In genomic region chr2:72915907-72916742, GRCh38 we compare ENCODE assay signal across 9 cellular contexts. TPM values are rescaled to one million over a fixed set of nuclear protein-coding genes. Genes with fewer than 3 reads are reported as not detected.
DNase-seq lines count a peak whose midpoint lies in the region; ATAC-seq and TF ChIP-seq lines count a peak whose summit lies in the region.
"Had no signal": no experiment of that assay in that cellular context is flagged by ENCODE, and none has a peak within 500 bp of the region (broad histone marks: within the 10 kb centered on the region; RNA-seq: fewer than 3 reads in every experiment).

No MANE protein-coding gene starts in this region.

- peaks cover 88% of the 10 kb centered on the region for H3K27me3 ChIP-seq in DOHH2 (ENCODE audit: control insufficient read depth, low read length)
- H3K27me3 ChIP-seq in mucosa of rectum (ENCODE audit: control insufficient read depth in 2 of 2, insufficient read depth in 2 of 2, low read length in 2 of 2) = peaks cover 74 to 78% of the 10 kb centered on the region in 2 donors

- H3F3A ChIP-seq in DOHH2 (ENCODE audit: control insufficient read depth, insufficient read depth) = no peaks in the 10 kb centered on the region

- no peaks in the 10 kb centered on the region for H3K36me3 ChIP-seq in DOHH2 (ENCODE audit: control insufficient read depth, low read length)
- no peaks in the 10 kb centered on the region for H3K36me3 ChIP-seq in mucosa of rectum (ENCODE audit: control insufficient read depth in 2 of 2, insufficient read depth in 2 of 2, low read length in 2 of 2)
- H3K36me3 ChIP-seq in urinary bladder (ENCODE audit: insufficient read depth) = no peaks in the 10 kb centered on the region

- H3K79me2 ChIP-seq in DOHH2 (ENCODE audit: control insufficient read depth, low read length) = no peaks in the 10 kb centered on the region

- ATAC-seq in GM19467 (IDR thresholded peaks at IDR 0.05; ENCODE audit: unreplicated experiment) = peak; percentile 43
- ATAC-seq in HG03520 (IDR thresholded peaks at IDR 0.05; ENCODE audit: unreplicated experiment) = peak; percentile 65
- peak; percentile 58 for ATAC-seq in effector memory CD8-positive, alpha-beta T cell (replicated peaks)

- H3K27ac ChIP-seq in DOHH2 (ENCODE audit: low read depth, low read length) = no peak overlapping the region
- no peak overlapping the region for H3K27ac ChIP-seq in mucosa of rectum (ENCODE audit: low read depth in 2 of 2, low read length in 2 of 2)
- no peak overlapping the region for H3K27ac ChIP-seq in urinary bladder (ENCODE audit: low read depth)

- H3K36me3 Mint-ChIP-seq in effector memory CD8-positive, alpha-beta T cell (ENCODE audit: insufficient read depth) = peaks cover 6% of the 10 kb centered on the region

- no peaks in the 10 kb centered on the region for H3K9me2 ChIP-seq in DOHH2 (replicated peaks; ENCODE audit: control insufficient read depth, low read length)

- H3K27me3 Mint-ChIP-seq in effector memory CD8-positive, alpha-beta T cell = peaks cover 72 to 92% of the 10 kb centered on the region in 2 donors

- H3K4me1 ChIP-seq in DOHH2 (ENCODE audit: control insufficient read depth, low read length) (peaks cover 16% of the 10 kb centered on the region), mucosa of rectum (ENCODE audit: control insufficient read depth in 2 of 2, insufficient read depth in 2 of 2, low read length in 2 of 2) (peaks cover 26 to 31% of the 10 kb centered on the region in 2 donors), urinary bladder (ENCODE audit: insufficient read depth) (peaks cover 4% of the 10 kb centered on the region)

- H3K9me3 ChIP-seq in DOHH2 (ENCODE audit: control insufficient read depth, insufficient read depth, low read length) (no peaks in the 10 kb centered on the region), mucosa of rectum (ENCODE audit: control insufficient read depth in 2 of 2, low read length in 2 of 2) (no peaks in the 10 kb centered on the region)

- H3K4me2 ChIP-seq in DOHH2 (ENCODE audit: low read length) = peak overlapping the region; percentile 52

- H3K9me3 Mint-ChIP-seq in effector memory CD8-positive, alpha-beta T cell = no peaks in the 10 kb centered on the region

- H3K4me1 Mint-ChIP-seq in effector memory CD8-positive, alpha-beta T cell (ENCODE audit: low read depth in 2 of 2) = peaks cover 11 to 25% of the 10 kb centered on the region in 2 donors

- H3K4me3 Mint-ChIP-seq in effector memory CD8-positive, alpha-beta T cell = peak overlapping the region; percentile 83 to 87

- no peak for TF ChIP-seq CTCF in DOHH2 (IDR thresholded peaks at IDR 0.05; ENCODE audit: low read depth, low read length, poor library complexity, severe bottlenecking)

- 1% methylated on average over 86 of the region's 86 CpGs for WGBS in urinary bladder

- H4K20me1 ChIP-seq in DOHH2 (ENCODE audit: control insufficient read depth, insufficient read depth, low read depth, low read length) = no peaks in the 10 kb centered on the region; the same call in 1 of the 2 replicates

- H3K9ac ChIP-seq in mucosa of rectum (ENCODE audit: low read depth in 1 of 2, low read length in 2 of 2) = peak overlapping the region in 1 of 2 donors; percentile 54

- DNase-seq in T follicular helper cell (ENCODE audit: low read depth) (peak; percentile 36), NOMO-1 treated with DMSO at 0.1 percent for 48 hours (lab: John Stamatoyannopoulos, UW; ENCODE audit: unreplicated experiment) (no peak)
- no peak for DNase-seq in effector memory CD8-positive, alpha-beta T cell

- H3K27ac Mint-ChIP-seq in effector memory CD8-positive, alpha-beta T cell = no peak overlapping the region

- H3K4me3 ChIP-seq in DOHH2 (ENCODE audit: low read length) (peak overlapping the region; percentile 58), mucosa of rectum (ENCODE audit: low read length in 2 of 2) (peak overlapping the region; percentile 67 to 73), urinary bladder (ENCODE audit: low read depth, low read length) (peak overlapping the region; percentile 31)

RNA-seq across cellular contexts. Expression of gene EMX1, which starts 1.2 kb away (rescaled TPM):
- not detected for total RNA-seq in urinary bladder
- polyA plus RNA-seq in urinary bladder = not detected
- total RNA-seq: SK-MEL-5 had no signal

RNA-seq across cellular contexts. Expression of gene SPR, which starts 28.9 kb away (rescaled TPM):
- 5.5 TPM for total RNA-seq in urinary bladder
- polyA plus RNA-seq in urinary bladder = 28.2 TPM
